Comparison of ENCODE assay signal across 1 cellular context in the genomic region with DNA sequence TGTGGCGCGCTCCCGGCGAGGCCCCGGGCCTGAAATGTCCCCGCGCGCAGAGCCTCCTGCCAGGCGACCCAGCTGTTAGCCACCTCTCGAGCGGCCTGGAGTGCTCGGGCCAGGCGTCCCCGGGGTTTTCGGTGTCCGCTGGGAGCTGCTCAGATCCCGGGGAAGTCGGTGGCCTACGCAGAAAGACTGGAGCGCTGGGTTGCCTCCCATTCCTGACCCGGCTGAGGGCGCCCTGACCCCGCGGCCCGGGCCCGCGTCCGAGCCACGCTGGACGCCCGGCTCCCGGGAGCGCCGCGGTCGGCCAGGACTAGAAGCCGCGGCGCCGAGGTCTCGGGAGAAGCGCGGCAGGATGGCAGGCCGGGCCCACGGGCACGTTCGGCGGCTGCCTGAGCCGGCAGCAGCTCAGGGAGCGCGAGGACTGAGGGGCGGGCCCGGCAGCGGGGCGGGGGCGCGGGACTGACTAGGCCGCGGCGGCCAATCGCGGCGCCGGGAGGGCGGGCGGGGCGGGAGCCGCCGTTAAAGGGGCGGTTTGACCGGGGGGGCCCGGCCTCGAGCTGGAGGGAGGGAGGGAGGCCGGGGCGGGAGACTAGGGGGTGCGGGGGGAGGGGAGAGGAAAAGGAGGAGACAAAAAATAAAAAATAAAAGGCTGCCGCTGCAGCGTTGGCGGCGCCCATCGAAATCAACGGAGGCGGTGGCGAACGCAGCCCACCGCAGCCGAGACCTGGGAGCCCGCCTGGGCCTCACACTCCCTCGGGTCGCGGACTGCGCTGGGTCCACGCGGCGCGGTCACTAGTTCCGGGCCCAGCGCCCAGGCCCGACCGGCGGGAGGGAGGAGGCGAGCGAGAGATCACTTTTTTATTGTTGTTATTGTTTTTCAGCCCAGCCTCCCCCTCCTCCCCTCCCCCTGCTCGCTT.
TF ChIP-seq lines count a peak whose summit lies in the region.

No MANE protein-coding gene starts in this region.

TF ChIP-seq in K562, 482 proteins besides CTCF, POLR2A, EP300 and RAD21 (continued from another document and continues in another):
- TF ChIP-seq, protein P1, sequence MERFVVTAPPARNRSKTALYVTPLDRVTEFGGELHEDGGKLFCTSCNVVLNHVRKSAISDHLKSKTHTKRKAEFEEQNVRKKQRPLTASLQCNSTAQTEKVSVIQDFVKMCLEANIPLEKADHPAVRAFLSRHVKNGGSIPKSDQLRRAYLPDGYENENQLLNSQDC (CRISPR knock-in tag; IDR thresholded peaks at IDR 0.05) = no peak
- no peak for TF ChIP-seq RFX7 (CRISPR knock-in tag; IDR thresholded peaks at IDR 0.05)
- TF ChIP-seq, protein P2, sequence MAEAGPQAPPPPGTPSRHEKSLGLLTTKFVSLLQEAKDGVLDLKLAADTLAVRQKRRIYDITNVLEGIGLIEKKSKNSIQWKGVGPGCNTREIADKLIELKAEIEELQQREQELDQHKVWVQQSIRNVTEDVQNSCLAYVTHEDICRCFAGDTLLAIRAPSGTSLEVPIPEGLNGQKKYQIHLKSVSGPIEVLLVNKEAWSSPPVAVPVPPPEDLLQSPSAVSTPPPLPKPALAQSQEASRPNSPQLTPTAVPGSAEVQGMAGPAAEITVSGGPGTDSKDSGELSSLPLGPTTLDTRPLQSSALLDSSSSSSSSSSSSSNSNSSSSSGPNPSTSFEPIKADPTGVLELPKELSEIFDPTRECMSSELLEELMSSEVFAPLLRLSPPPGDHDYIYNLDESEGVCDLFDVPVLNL (CRISPR knock-in tag; IDR thresholded peaks at IDR 0.05; ENCODE audit: low read depth) = no peak; the same call in 1 of the 2 replicates
- TF ChIP-seq SIN3A (IDR thresholded peaks at IDR 0.05; ENCODE audit: borderline replicate concordance in 2 of 2, control insufficient read depth in 1 of 2, low read depth in 2 of 2, low read length in 2 of 2) = peak in 1 of 2 experiments; percentile 12; a peak in 1 of 4 replicates
- no peak for TF ChIP-seq ZNF644 (tag; IDR thresholded peaks at IDR 0.05; ENCODE audit: low read depth)
- TF ChIP-seq, protein P3, sequence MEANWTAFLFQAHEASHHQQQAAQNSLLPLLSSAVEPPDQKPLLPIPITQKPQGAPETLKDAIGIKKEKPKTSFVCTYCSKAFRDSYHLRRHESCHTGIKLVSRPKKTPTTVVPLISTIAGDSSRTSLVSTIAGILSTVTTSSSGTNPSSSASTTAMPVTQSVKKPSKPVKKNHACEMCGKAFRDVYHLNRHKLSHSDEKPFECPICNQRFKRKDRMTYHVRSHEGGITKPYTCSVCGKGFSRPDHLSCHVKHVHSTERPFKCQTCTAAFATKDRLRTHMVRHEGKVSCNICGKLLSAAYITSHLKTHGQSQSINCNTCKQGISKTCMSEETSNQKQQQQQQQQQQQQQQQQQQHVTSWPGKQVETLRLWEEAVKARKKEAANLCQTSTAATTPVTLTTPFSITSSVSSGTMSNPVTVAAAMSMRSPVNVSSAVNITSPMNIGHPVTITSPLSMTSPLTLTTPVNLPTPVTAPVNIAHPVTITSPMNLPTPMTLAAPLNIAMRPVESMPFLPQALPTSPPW (CRISPR knock-in tag; IDR thresholded peaks at IDR 0.05) = peak; percentile 88
- TF ChIP-seq ZNF232 (CRISPR knock-in tag; IDR thresholded peaks at IDR 0.05) = no peak
- TF ChIP-seq, protein P4, sequence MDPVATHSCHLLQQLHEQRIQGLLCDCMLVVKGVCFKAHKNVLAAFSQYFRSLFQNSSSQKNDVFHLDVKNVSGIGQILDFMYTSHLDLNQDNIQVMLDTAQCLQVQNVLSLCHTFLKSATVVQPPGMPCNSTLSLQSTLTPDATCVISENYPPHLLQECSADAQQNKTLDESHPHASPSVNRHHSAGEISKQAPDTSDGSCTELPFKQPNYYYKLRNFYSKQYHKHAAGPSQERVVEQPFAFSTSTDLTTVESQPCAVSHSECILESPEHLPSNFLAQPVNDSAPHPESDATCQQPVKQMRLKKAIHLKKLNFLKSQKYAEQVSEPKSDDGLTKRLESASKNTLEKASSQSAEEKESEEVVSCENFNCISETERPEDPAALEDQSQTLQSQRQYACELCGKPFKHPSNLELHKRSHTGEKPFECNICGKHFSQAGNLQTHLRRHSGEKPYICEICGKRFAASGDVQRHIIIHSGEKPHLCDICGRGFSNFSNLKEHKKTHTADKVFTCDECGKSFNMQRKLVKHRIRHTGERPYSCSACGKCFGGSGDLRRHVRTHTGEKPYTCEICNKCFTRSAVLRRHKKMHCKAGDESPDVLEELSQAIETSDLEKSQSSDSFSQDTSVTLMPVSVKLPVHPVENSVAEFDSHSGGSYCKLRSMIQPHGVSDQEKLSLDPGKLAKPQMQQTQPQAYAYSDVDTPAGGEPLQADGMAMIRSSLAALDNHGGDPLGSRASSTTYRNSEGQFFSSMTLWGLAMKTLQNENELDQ (CRISPR knock-in tag; IDR thresholded peaks at IDR 0.05; ENCODE audit: borderline replicate concordance) = no peak
- TF ChIP-seq, protein P5, sequence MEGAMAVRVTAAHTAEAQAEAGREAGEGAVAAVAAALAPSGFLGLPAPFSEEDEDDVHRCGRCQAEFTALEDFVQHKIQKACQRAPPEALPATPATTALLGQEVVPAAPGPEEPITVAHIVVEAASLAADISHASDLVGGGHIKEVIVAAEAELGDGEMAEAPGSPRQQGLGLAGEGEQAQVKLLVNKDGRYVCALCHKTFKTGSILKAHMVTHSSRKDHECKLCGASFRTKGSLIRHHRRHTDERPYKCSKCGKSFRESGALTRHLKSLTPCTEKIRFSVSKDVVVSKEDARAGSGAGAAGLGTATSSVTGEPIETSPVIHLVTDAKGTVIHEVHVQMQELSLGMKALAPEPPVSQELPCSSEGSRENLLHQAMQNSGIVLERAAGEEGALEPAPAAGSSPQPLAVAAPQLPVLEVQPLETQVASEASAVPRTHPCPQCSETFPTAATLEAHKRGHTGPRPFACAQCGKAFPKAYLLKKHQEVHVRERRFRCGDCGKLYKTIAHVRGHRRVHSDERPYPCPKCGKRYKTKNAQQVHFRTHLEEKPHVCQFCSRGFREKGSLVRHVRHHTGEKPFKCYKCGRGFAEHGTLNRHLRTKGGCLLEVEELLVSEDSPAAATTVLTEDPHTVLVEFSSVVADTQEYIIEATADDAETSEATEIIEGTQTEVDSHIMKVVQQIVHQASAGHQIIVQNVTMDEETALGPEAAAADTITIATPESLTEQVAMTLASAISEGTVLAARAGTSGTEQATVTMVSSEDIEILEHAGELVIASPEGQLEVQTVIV (CRISPR knock-in tag; IDR thresholded peaks at IDR 0.05; ENCODE audit: borderline replicate concordance) = no peak
- TF ChIP-seq SMAD3 (CRISPR knock-in tag; conservative IDR thresholded peaks at IDR 0.05) = no peak
- TF ChIP-seq STAG1 (CRISPR knock-in tag; IDR thresholded peaks at IDR 0.05; ENCODE audit: borderline replicate concordance) = no peak
- no peak for TF ChIP-seq SETDB1 (IDR thresholded peaks at IDR 0.05; ENCODE audit: low read length)
- no peak for TF ChIP-seq STAT5B (CRISPR knock-in tag; IDR thresholded peaks at IDR 0.05)
- TF ChIP-seq PTRF (tag; IDR thresholded peaks at IDR 0.05) = no peak
- TF ChIP-seq DPF2 (IDR thresholded peaks at IDR 0.05) = no peak
- no peak for TF ChIP-seq PHF21A (IDR thresholded peaks at IDR 0.05; ENCODE audit: borderline replicate concordance, low read depth)
- TF ChIP-seq, protein P6, sequence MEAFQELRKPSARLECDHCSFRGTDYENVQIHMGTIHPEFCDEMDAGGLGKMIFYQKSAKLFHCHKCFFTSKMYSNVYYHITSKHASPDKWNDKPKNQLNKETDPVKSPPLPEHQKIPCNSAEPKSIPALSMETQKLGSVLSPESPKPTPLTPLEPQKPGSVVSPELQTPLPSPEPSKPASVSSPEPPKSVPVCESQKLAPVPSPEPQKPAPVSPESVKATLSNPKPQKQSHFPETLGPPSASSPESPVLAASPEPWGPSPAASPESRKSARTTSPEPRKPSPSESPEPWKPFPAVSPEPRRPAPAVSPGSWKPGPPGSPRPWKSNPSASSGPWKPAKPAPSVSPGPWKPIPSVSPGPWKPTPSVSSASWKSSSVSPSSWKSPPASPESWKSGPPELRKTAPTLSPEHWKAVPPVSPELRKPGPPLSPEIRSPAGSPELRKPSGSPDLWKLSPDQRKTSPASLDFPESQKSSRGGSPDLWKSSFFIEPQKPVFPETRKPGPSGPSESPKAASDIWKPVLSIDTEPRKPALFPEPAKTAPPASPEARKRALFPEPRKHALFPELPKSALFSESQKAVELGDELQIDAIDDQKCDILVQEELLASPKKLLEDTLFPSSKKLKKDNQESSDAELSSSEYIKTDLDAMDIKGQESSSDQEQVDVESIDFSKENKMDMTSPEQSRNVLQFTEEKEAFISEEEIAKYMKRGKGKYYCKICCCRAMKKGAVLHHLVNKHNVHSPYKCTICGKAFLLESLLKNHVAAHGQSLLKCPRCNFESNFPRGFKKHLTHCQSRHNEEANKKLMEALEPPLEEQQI (IDR thresholded peaks at IDR 0.05) = no peak
- no peak for TF ChIP-seq ADNP (tag; IDR thresholded peaks at IDR 0.05)
- TF ChIP-seq ETV5 (CRISPR knock-in tag; IDR thresholded peaks at IDR 0.05; ENCODE audit: low read depth) = no peak
- TF ChIP-seq TEAD4 (IDR thresholded peaks at IDR 0.05; ENCODE audit: low read length) = no peak
- peak; percentile 89 for TF ChIP-seq TEAD4 (CRISPR knock-in tag; IDR thresholded peaks at IDR 0.05; ENCODE audit: borderline replicate concordance)
- TF ChIP-seq ZNF830 (CRISPR knock-in tag; IDR thresholded peaks at IDR 0.05) = no peak
- TF ChIP-seq GABPB1 (CRISPR knock-in tag; IDR thresholded peaks at IDR 0.05) = peak; percentile 46; the same call in 1 of the 2 replicates
- TF ChIP-seq, protein P7, sequence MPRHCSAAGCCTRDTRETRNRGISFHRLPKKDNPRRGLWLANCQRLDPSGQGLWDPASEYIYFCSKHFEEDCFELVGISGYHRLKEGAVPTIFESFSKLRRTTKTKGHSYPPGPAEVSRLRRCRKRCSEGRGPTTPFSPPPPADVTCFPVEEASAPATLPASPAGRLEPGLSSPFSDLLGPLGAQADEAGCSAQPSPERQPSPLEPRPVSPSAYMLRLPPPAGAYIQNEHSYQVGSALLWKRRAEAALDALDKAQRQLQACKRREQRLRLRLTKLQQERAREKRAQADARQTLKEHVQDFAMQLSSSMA (CRISPR knock-in tag; IDR thresholded peaks at IDR 0.05) = no peak
- TF ChIP-seq ZNF589 (CRISPR knock-in tag; IDR thresholded peaks at IDR 0.05; ENCODE audit: low read depth) = no peak
- no peak for TF ChIP-seq C11orf30 (IDR thresholded peaks at IDR 0.05; ENCODE audit: low read depth)
- TF ChIP-seq, protein P8, sequence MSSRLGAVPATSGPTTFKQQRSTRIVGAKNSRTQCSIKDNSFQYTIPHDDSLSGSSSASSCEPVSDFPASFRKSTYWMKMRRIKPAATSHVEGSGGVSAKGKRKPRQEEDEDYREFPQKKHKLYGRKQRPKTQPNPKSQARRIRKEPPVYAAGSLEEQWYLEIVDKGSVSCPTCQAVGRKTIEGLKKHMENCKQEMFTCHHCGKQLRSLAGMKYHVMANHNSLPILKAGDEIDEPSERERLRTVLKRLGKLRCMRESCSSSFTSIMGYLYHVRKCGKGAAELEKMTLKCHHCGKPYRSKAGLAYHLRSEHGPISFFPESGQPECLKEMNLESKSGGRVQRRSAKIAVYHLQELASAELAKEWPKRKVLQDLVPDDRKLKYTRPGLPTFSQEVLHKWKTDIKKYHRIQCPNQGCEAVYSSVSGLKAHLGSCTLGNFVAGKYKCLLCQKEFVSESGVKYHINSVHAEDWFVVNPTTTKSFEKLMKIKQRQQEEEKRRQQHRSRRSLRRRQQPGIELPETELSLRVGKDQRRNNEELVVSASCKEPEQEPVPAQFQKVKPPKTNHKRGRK (tag; IDR thresholded peaks at IDR 0.05) = no peak
- no peak for TF ChIP-seq NFATC3 (IDR thresholded peaks at IDR 0.05)
- no peak for TF ChIP-seq KLF13 (tag; IDR thresholded peaks at IDR 0.05; ENCODE audit: borderline replicate concordance, low read depth)
- TF ChIP-seq, protein P9, sequence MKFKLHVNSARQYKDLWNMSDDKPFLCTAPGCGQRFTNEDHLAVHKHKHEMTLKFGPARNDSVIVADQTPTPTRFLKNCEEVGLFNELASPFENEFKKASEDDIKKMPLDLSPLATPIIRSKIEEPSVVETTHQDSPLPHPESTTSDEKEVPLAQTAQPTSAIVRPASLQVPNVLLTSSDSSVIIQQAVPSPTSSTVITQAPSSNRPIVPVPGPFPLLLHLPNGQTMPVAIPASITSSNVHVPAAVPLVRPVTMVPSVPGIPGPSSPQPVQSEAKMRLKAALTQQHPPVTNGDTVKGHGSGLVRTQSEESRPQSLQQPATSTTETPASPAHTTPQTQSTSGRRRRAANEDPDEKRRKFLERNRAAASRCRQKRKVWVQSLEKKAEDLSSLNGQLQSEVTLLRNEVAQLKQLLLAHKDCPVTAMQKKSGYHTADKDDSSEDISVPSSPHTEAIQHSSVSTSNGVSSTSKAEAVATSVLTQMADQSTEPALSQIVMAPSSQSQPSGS (CRISPR knock-in tag; IDR thresholded peaks at IDR 0.05) = no peak
- no peak for TF ChIP-seq NFIX (CRISPR knock-in tag; IDR thresholded peaks at IDR 0.05; ENCODE audit: low read depth)
- TF ChIP-seq, protein P10, sequence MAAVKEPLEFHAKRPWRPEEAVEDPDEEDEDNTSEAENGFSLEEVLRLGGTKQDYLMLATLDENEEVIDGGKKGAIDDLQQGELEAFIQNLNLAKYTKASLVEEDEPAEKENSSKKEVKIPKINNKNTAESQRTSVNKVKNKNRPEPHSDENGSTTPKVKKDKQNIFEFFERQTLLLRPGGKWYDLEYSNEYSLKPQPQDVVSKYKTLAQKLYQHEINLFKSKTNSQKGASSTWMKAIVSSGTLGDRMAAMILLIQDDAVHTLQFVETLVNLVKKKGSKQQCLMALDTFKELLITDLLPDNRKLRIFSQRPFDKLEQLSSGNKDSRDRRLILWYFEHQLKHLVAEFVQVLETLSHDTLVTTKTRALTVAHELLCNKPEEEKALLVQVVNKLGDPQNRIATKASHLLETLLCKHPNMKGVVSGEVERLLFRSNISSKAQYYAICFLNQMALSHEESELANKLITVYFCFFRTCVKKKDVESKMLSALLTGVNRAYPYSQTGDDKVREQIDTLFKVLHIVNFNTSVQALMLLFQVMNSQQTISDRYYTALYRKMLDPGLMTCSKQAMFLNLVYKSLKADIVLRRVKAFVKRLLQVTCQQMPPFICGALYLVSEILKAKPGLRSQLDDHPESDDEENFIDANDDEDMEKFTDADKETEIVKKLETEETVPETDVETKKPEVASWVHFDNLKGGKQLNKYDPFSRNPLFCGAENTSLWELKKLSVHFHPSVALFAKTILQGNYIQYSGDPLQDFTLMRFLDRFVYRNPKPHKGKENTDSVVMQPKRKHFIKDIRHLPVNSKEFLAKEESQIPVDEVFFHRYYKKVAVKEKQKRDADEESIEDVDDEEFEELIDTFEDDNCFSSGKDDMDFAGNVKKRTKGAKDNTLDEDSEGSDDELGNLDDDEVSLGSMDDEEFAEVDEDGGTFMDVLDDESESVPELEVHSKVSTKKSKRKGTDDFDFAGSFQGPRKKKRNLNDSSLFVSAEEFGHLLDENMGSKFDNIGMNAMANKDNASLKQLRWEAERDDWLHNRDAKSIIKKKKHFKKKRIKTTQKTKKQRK (IDR thresholded peaks at IDR 0.05; ENCODE audit: borderline replicate concordance, low read depth, low read length) = no peak
- peak; percentile 51; the same call in 1 of the 2 replicates for TF ChIP-seq CXXC5 (CRISPR knock-in tag; IDR thresholded peaks at IDR 0.05)
- no peak for TF ChIP-seq PML (IDR thresholded peaks at IDR 0.05; ENCODE audit: low read length)
- TF ChIP-seq, protein P11, sequence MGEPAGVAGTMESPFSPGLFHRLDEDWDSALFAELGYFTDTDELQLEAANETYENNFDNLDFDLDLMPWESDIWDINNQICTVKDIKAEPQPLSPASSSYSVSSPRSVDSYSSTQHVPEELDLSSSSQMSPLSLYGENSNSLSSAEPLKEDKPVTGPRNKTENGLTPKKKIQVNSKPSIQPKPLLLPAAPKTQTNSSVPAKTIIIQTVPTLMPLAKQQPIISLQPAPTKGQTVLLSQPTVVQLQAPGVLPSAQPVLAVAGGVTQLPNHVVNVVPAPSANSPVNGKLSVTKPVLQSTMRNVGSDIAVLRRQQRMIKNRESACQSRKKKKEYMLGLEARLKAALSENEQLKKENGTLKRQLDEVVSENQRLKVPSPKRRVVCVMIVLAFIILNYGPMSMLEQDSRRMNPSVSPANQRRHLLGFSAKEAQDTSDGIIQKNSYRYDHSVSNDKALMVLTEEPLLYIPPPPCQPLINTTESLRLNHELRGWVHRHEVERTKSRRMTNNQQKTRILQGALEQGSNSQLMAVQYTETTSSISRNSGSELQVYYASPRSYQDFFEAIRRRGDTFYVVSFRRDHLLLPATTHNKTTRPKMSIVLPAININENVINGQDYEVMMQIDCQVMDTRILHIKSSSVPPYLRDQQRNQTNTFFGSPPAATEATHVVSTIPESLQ (CRISPR knock-in tag; IDR thresholded peaks at IDR 0.05) = no peak
